ENCODE assay signal across 14 cellular contexts in genomic region chr13:44763604-44764311, GRCh38.
DNase-seq lines count a peak whose midpoint lies in the region; ATAC-seq and TF ChIP-seq lines count a peak whose summit lies in the region.
"Had no signal": no experiment of that assay in that cellular context is flagged by ENCODE, and none has a peak within 500 bp of the region (broad histone marks: within the 10 kb centered on the region; RNA-seq: fewer than 3 reads in every experiment).

No MANE protein-coding gene starts in this region.

- H3K27me3 ChIP-seq in left lung (no peaks in the 10 kb centered on the region), smooth muscle cell (ENCODE audit: low read depth) (no peaks in the 10 kb centered on the region)
- no peaks in the 10 kb centered on the region for H3K27me3 ChIP-seq in CD4-positive, alpha-beta T cell (ENCODE audit: control insufficient read depth, insufficient read depth, low read length)
- H3K27me3 ChIP-seq: sigmoid colon had no signal

- CTCF ChIA-PET in CD4-positive, alpha-beta T cell (lab: Charles Lee) = no interaction called here

- ATAC-seq in left lung (peak; percentile 11), GM18505 (IDR thresholded peaks at IDR 0.05; ENCODE audit: unreplicated experiment) (no peak)
- ATAC-seq in CD4-positive, alpha-beta T cell (ENCODE audit: poor library complexity) = no peak
- ATAC-seq: CD8-positive, alpha-beta T cell had no signal

- H3K4me3 ChIP-seq in left lung (no peak overlapping the region), smooth muscle cell (no peak overlapping the region)
- H3K4me3 ChIP-seq: lung, sigmoid colon had no signal

- H3K4me2 ChIP-seq in smooth muscle cell = no peak overlapping the region

- H3F3A ChIP-seq in smooth muscle cell (ENCODE audit: low read depth) = peaks cover 5% of the 10 kb centered on the region

- H3K9ac ChIP-seq in smooth muscle cell (ENCODE audit: low read depth) = no peak overlapping the region

- TF ChIP-seq CTCF in GM20000 (IDR thresholded peaks at IDR 0.05; ENCODE audit: extremely low read depth, missing control alignments) = no peak
- TF ChIP-seq CTCF in left lung (IDR thresholded peaks at IDR 0.05) = no peak
- TF ChIP-seq CTCF in smooth muscle cell (IDR thresholded peaks at IDR 0.05; ENCODE audit: borderline replicate concordance, insufficient read depth, poor library complexity, severe bottlenecking) = no peak
- TF ChIP-seq CTCF in CD4-positive, alpha-beta T cell (IDR thresholded peaks at IDR 0.05) = no peak
- no peak for TF ChIP-seq CTCF in CD14-positive monocyte (IDR thresholded peaks at IDR 0.05)

- intact Hi-C loops in left lung (cut with DNase I) = no loop called here
- intact Hi-C loops in CD4-positive, alpha-beta T cell (cut with DNase I, micrococcal nuclease) = no loop called here
- intact Hi-C loops in CD14-positive monocyte (cut with micrococcal nuclease) = no loop called here

- no peaks in the 10 kb centered on the region for H3K9me3 Mint-ChIP-seq in CD4-positive, alpha-beta T cell
- H3K9me3 Mint-ChIP-seq in CD14-positive monocyte = peaks cover 0 to 1% (median 0%) of the 10 kb centered on the region in 7 donors
- H3K9me3 Mint-ChIP-seq: CD8-positive, alpha-beta T cell had no signal

- H4K20me1 ChIP-seq in smooth muscle cell (ENCODE audit: low read depth) = no peaks in the 10 kb centered on the region

- DNase-seq in GM20000 (ENCODE audit: low spot score) (peak; percentile 36), dermis blood vessel endothelial cell (peak; percentile 66), left lung (no peak), smooth muscle cell (lab: John Stamatoyannopoulos, UW; ENCODE audit: unreplicated experiment) (no peak), CD14-positive monocyte (ENCODE audit: low spot score) (no peak), SKM-1 treated with dmso at 0.1 percent for 144 hours (lab: John Stamatoyannopoulos, UW; ENCODE audit: unreplicated experiment) (no peak)
- no peak for DNase-seq in CD4-positive, alpha-beta T cell
- DNase-seq: activated CD4-positive, CD25-positive, alpha-beta regulatory T cell; CD8-positive, alpha-beta T cell; NCI-H345; sigmoid colon had no signal

- H3K9me3 ChIP-seq in left lung (no peaks in the 10 kb centered on the region), smooth muscle cell (replicated peaks; ENCODE audit: low read depth) (no peaks in the 10 kb centered on the region)
- H3K9me3 ChIP-seq in CD4-positive, alpha-beta T cell (ENCODE audit: control insufficient read depth, low read length) = no peaks in the 10 kb centered on the region
- H3K9me3 ChIP-seq: sigmoid colon had no signal

- no peaks in the 10 kb centered on the region for H3K79me2 ChIP-seq in smooth muscle cell (ENCODE audit: low read depth)

- no peak overlapping the region for H3K27ac Mint-ChIP-seq in CD4-positive, alpha-beta T cell
- H3K27ac Mint-ChIP-seq in CD14-positive monocyte = no peak overlapping the region
- H3K27ac Mint-ChIP-seq: activated T-helper 1 cell treated with anti-CD3 and anti-CD28 coated beads, Interleukin-12 subunit alpha, Interleukin-12 subunit beta, Interleukin-2, Interleukin-4 antibody, amounts not matched to agents 30 ng/mL and 10 ng/mL and 1 ng/mL, durations not matched to agents 14 hours and 24 hours and 36 hours; CD8-positive, alpha-beta T cell had no signal

- H3K36me3 Mint-ChIP-seq in CD4-positive, alpha-beta T cell (ENCODE audit: low read depth) = no peaks in the 10 kb centered on the region
- H3K36me3 Mint-ChIP-seq in CD14-positive monocyte = no peaks in the 10 kb centered on the region
- H3K36me3 Mint-ChIP-seq: CD8-positive, alpha-beta T cell had no signal

- H3K4me3 Mint-ChIP-seq in CD4-positive, alpha-beta T cell = no peak overlapping the region
- no peak overlapping the region for H3K4me3 Mint-ChIP-seq in CD14-positive monocyte
- H3K4me3 Mint-ChIP-seq: activated T-helper 1 cell treated with anti-CD3 and anti-CD28 coated beads, Interleukin-12 subunit alpha, Interleukin-12 subunit beta, Interleukin-2, Interleukin-4 antibody, amounts not matched to agents 30 ng/mL and 10 ng/mL and 1 ng/mL, durations not matched to agents 14 hours and 24 hours and 36 hours; CD8-positive, alpha-beta T cell had no signal

- peak overlapping the region; percentile 42 for H2AFZ ChIP-seq in smooth muscle cell (ENCODE audit: low read depth)

- TF ChIP-seq POLR2A in GM18505 (IDR thresholded peaks at IDR 0.05; ENCODE audit: borderline replicate concordance, extremely low read depth, insufficient read depth, insufficient read length) = no peak

- H3K4me1 ChIP-seq in left lung = no peaks in the 10 kb centered on the region
- H3K4me1 ChIP-seq in smooth muscle cell (ENCODE audit: low read depth) = peaks cover 35% of the 10 kb centered on the region

- no peaks in the 10 kb centered on the region for H3K27me3 Mint-ChIP-seq in CD4-positive, alpha-beta T cell
- H3K27me3 Mint-ChIP-seq in CD14-positive monocyte (ENCODE audit: low read depth in 3 of 3) = peaks cover 3 to 10% (median 7%) of the 10 kb centered on the region in 3 donors

- WGBS in smooth muscle cell (ENCODE audit: low lambda C conversion rate) = 76% methylated on average over 11 of the region's 11 CpGs

- POLR2A ChIA-PET in CD4-positive, alpha-beta T cell (lab: Charles Lee) = no interaction called here

- H3K36me3 ChIP-seq in left lung (no peaks in the 10 kb centered on the region), smooth muscle cell (ENCODE audit: low read depth) (no peaks in the 10 kb centered on the region)
- H3K36me3 ChIP-seq: sigmoid colon had no signal

- H3K4me1 Mint-ChIP-seq in CD4-positive, alpha-beta T cell (ENCODE audit: low read depth) = peaks cover 12% of the 10 kb centered on the region
- H3K4me1 Mint-ChIP-seq in CD14-positive monocyte = peaks cover 6% of the 10 kb centered on the region

- H3K27ac ChIP-seq in left lung (no peak overlapping the region), smooth muscle cell (ENCODE audit: low read depth) (no peak overlapping the region)
- no peak overlapping the region for H3K27ac ChIP-seq in CD4-positive, alpha-beta T cell (ENCODE audit: low read depth, low read length)
- H3K27ac ChIP-seq: sigmoid colon had no signal

Comparison
In these comparisons a context has a peak if more than half of its experiments do, and no peak if none do; other contexts are left out.
1. DNase-seq: peak in GM20000 (single experiment) and dermis blood vessel endothelial cell (single experiment); none in left lung (0 of 2), smooth muscle cell (single experiment), CD4-positive, alpha-beta T cell (0 of 10), CD14-positive monocyte (single experiment) and SKM-1 treated with dmso at 0.1 percent for 144 hours (single experiment).